1 cellular context compared by ENCODE assay signal in genomic region chr6:130834482-130835251, GRCh38.
A peak's percentile ranks its signal among the peaks of the same experiment; 100 is the strongest.
TF ChIP-seq lines count a peak whose summit lies in the region.

No MANE protein-coding gene starts in this region.

TF ChIP-seq in HepG2, 621 proteins besides CTCF, POLR2A, EP300 and RAD21 (continued from another document and continues in another):
- no peak; the same call in 1 of the 2 replicates for TF ChIP-seq ZNF772 (CRISPR knock-in tag; IDR thresholded peaks at IDR 0.05)
- TF ChIP-seq SAP130 (CRISPR knock-in tag; IDR thresholded peaks at IDR 0.05; ENCODE audit: low read depth): peak; percentile 51; the same call in 1 of the 2 replicates
- peak; percentile 29; the same call in 1 of the 2 replicates for TF ChIP-seq NCOR1 (IDR thresholded peaks at IDR 0.05; ENCODE audit: borderline replicate concordance, low read length)
- no peak for TF ChIP-seq AHR (CRISPR knock-in tag; IDR thresholded peaks at IDR 0.05)
- TF ChIP-seq FOSL1 (CRISPR knock-in tag; IDR thresholded peaks at IDR 0.05; ENCODE audit: borderline replicate concordance): no peak
- TF ChIP-seq ARID5B (CRISPR knock-in tag; IDR thresholded peaks at IDR 0.05): peak; percentile 85
- TF ChIP-seq ELF4 (CRISPR knock-in tag; IDR thresholded peaks at IDR 0.05; ENCODE audit: borderline replicate concordance): no peak
- no peak for TF ChIP-seq ZNF451 (CRISPR knock-in tag; IDR thresholded peaks at IDR 0.05)
- TF ChIP-seq RAD51 (IDR thresholded peaks at IDR 0.05; ENCODE audit: borderline replicate concordance): no peak
- TF ChIP-seq FOSL2 (CRISPR knock-in tag; IDR thresholded peaks at IDR 0.05): peak; percentile 66
- TF ChIP-seq HNF1A (IDR thresholded peaks at IDR 0.05; ENCODE audit: low read depth): peak; percentile 61
- peak; percentile 74; the same call in 1 of the 2 replicates for TF ChIP-seq HNF1A (CRISPR knock-in tag; IDR thresholded peaks at IDR 0.05; ENCODE audit: borderline replicate concordance)
- no peak for TF ChIP-seq SNAPC2 (CRISPR knock-in tag; IDR thresholded peaks at IDR 0.05)
- no peak for TF ChIP-seq MBNL3 (CRISPR knock-in tag; conservative IDR thresholded peaks at IDR 0.05)
- no peak for TF ChIP-seq FOXP1 (IDR thresholded peaks at IDR 0.05)
- TF ChIP-seq FOXP1 (CRISPR knock-in tag; IDR thresholded peaks at IDR 0.05): peak; percentile 41; the same call in 1 of the 2 replicates
- TF ChIP-seq TRIM24 (CRISPR knock-in tag; IDR thresholded peaks at IDR 0.05): no peak
- TF ChIP-seq TBX2 (CRISPR knock-in tag; IDR thresholded peaks at IDR 0.05; ENCODE audit: borderline replicate concordance): peak; percentile 83
- peak; percentile 42; the same call in 1 of the 2 replicates for TF ChIP-seq ZSCAN9 (CRISPR knock-in tag; IDR thresholded peaks at IDR 0.05; ENCODE audit: borderline replicate concordance)
- no peak for TF ChIP-seq ZSCAN25 (CRISPR knock-in tag; IDR thresholded peaks at IDR 0.05)
- TF ChIP-seq ERF (CRISPR knock-in tag; IDR thresholded peaks at IDR 0.05): 0 out of 2 replicates have a peak, but pooled peaks have one; percentile 27
- no peak for TF ChIP-seq ZBTB49 (CRISPR knock-in tag; IDR thresholded peaks at IDR 0.05; ENCODE audit: borderline replicate concordance)
- TF ChIP-seq CBX2 (IDR thresholded peaks at IDR 0.05; ENCODE audit: low read depth, low read length): no peak
- no peak for TF ChIP-seq CBX2 (CRISPR knock-in tag; IDR thresholded peaks at IDR 0.05; ENCODE audit: low read depth)
- TF ChIP-seq ZGPAT (CRISPR knock-in tag; IDR thresholded peaks at IDR 0.05): peak; percentile 56; the same call in 1 of the 2 replicates
- peak; percentile 88 for TF ChIP-seq ISL2 (CRISPR knock-in tag; IDR thresholded peaks at IDR 0.05)
- TF ChIP-seq ZBTB25 (CRISPR knock-in tag; IDR thresholded peaks at IDR 0.05): 0 out of 2 replicates have a peak, but pooled peaks have one; percentile 33
- TF ChIP-seq ZSCAN12 (CRISPR knock-in tag; IDR thresholded peaks at IDR 0.05): no peak
- TF ChIP-seq KDM2A (CRISPR knock-in tag; IDR thresholded peaks at IDR 0.05; ENCODE audit: borderline replicate concordance, low read depth): no peak
- TF ChIP-seq TARDBP (CRISPR knock-in tag; IDR thresholded peaks at IDR 0.05): no peak
- no peak for TF ChIP-seq ZNF770 (CRISPR knock-in tag; IDR thresholded peaks at IDR 0.05)
- no peak for TF ChIP-seq ZNF841 (CRISPR knock-in tag; IDR thresholded peaks at IDR 0.05; ENCODE audit: borderline replicate concordance)
- TF ChIP-seq GPBP1L1 (CRISPR knock-in tag; IDR thresholded peaks at IDR 0.05): no peak
- TF ChIP-seq TCF7L2 (IDR thresholded peaks at IDR 0.05; ENCODE audit: low read depth, low read length): no peak
- TF ChIP-seq TOE1 (CRISPR knock-in tag; IDR thresholded peaks at IDR 0.05): no peak
- peak; percentile 76; the same call in 1 of the 2 replicates for TF ChIP-seq HINFP (CRISPR knock-in tag; IDR thresholded peaks at IDR 0.05; ENCODE audit: low read depth)
- no peak for TF ChIP-seq MAFG (CRISPR knock-in tag; IDR thresholded peaks at IDR 0.05)
- TF ChIP-seq MXD4 (CRISPR knock-in tag; IDR thresholded peaks at IDR 0.05): 0 out of 2 replicates have a peak, but pooled peaks have one; percentile 28
- TF ChIP-seq TRIM22 (IDR thresholded peaks at IDR 0.05): no peak
- TF ChIP-seq SKI (IDR thresholded peaks at IDR 0.05; ENCODE audit: partially characterized antibody): no peak
- TF ChIP-seq NR2F1 (CRISPR knock-in tag; IDR thresholded peaks at IDR 0.05): peak in 1 of 2 experiments; percentile 31; a peak in 1 of 4 replicates
- no peak for TF ChIP-seq SUZ12 (IDR thresholded peaks at IDR 0.05; ENCODE audit: low read depth, low read length)
- TF ChIP-seq SALL1 (CRISPR knock-in tag; IDR thresholded peaks at IDR 0.05): peak; percentile 77
- TF ChIP-seq MXD1 (CRISPR knock-in tag; IDR thresholded peaks at IDR 0.05): no peak
- peak; percentile 66 for TF ChIP-seq PHF21A (CRISPR knock-in tag; IDR thresholded peaks at IDR 0.05)
